In genomic region chr1:205217418-205217817, GRCh38 we compare ENCODE assay signal across 26 cellular contexts.
"Had no signal": no experiment of that assay in that cellular context is flagged by ENCODE, and none has a peak within 500 bp of the region (broad histone marks: within the 10 kb centered on the region; RNA-seq: fewer than 3 reads in every experiment).

No MANE protein-coding gene starts in this region.

- H3K4me3 Mint-ChIP-seq: activated CD8-positive, alpha-beta T cell treated with anti-CD3 and anti-CD28 coated beads for 36 hours; activated naive CD8-positive, alpha-beta T cell; activated T-cell treated with anti-CD3 and anti-CD28 coated beads, Interleukin-2, amount 50 U/mL, for 4 hours; activated T-helper 17 cell treated with anti-CD3 and anti-CD28 coated beads, Interleukin-2, amount 50 U/mL, for 72 hours; central memory CD8-positive, alpha-beta T cell; dendritic cell treated with granulocyte-macrophage colony-stimulating factor and Interleukin-4, amounts not matched to agents 40 ng/mL and 50 ng/mL, for 4 days; effector memory CD8-positive, alpha-beta T cell; WTC11 had no signal

- H3K36me3 ChIP-seq: brain microvascular endothelial cell, esophagus muscularis mucosa had no signal

- DNase-seq: activated CD4-positive, alpha-beta T cell treated with anti-CD3 and anti-CD28 coated beads for 1 hour; activated CD4-positive, alpha-beta T cell treated with anti-CD3 and anti-CD28 coated beads for 4 hours; activated CD4-positive, alpha-beta T cell treated with anti-CD3 and anti-CD28 coated beads, Interleukin-2, amount 50 U/mL, for 1 hour; activated CD4-positive, alpha-beta T cell treated with anti-CD3 and anti-CD28 coated beads, Interleukin-2, amount 50 U/mL, for 48 hours; activated CD8-positive, alpha-beta memory T cell treated with anti-CD3 and anti-CD28 coated beads for 24 hours; activated CD8-positive, alpha-beta T cell treated with anti-CD3 and anti-CD28 coated beads for 36 hours; activated effector memory CD4-positive, alpha-beta T cell treated with Interleukin-2 at 50 U/mL for 16 hours; activated gamma-delta T cell treated with Interleukin-2 at 50 U/mL for 16 hours; activated naive CD4-positive, alpha-beta T cell treated with anti-CD3 and anti-CD28 coated beads, Interleukin-2, amount 50 U/mL, for 16 hours; activated naive CD4-positive, alpha-beta T cell treated with Interleukin-2 at 50 U/mL for 16 hours; activated T-cell treated with anti-CD3 and anti-CD28 coated beads, Interleukin-2, amount 50 U/mL, for 4 hours; amniotic stem cell; anterior cingulate cortex; brain microvascular endothelial cell; effector CD4-positive, alpha-beta T cell; effector memory CD8-positive, alpha-beta T cell; erythroblast; head of caudate nucleus; T-helper 2 cell had no signal

- H3K27me3 ChIP-seq: brain microvascular endothelial cell, esophagus muscularis mucosa had no signal

- H3K9me3 ChIP-seq: esophagus muscularis mucosa had no signal

- H3K4me1 Mint-ChIP-seq: central memory CD8-positive, alpha-beta T cell had no signal

- ATAC-seq: activated CD8-positive, alpha-beta T cell treated with anti-CD3 and anti-CD28 coated beads for 36 hours; activated T-cell treated with anti-CD3 and anti-CD28 coated beads, Interleukin-2, amount 50 U/mL, for 4 hours; activated T-helper 17 cell treated with anti-CD3 and anti-CD28 coated beads, Interleukin-2, amount 50 U/mL, for 72 hours; effector memory CD8-positive, alpha-beta T cell had no signal

- H3K27ac ChIP-seq: brain microvascular endothelial cell, coronary artery, esophagus muscularis mucosa had no signal

- H3K4me3 ChIP-seq: coronary artery, esophagus muscularis mucosa had no signal

- H3K27ac Mint-ChIP-seq: activated CD8-positive, alpha-beta T cell treated with anti-CD3 and anti-CD28 coated beads for 36 hours; activated naive CD8-positive, alpha-beta T cell; activated T-helper 17 cell treated with anti-CD3 and anti-CD28 coated beads, Interleukin-2, amount 50 U/mL, for 72 hours; dendritic cell treated with granulocyte-macrophage colony-stimulating factor and Interleukin-4, amounts not matched to agents 40 ng/mL and 50 ng/mL, for 4 days; effector memory CD8-positive, alpha-beta T cell; WTC11 had no signal

- H3K36me3 Mint-ChIP-seq: activated naive CD8-positive, alpha-beta T cell; WTC11 had no signal

- H3K27me3 Mint-ChIP-seq: activated naive CD8-positive, alpha-beta T cell; dendritic cell treated with granulocyte-macrophage colony-stimulating factor and Interleukin-4, amounts not matched to agents 40 ng/mL and 50 ng/mL, for 4 days had no signal

- H3K9me3 Mint-ChIP-seq: activated CD8-positive, alpha-beta T cell treated with anti-CD3 and anti-CD28 coated beads for 36 hours; activated T-cell treated with anti-CD3 and anti-CD28 coated beads, Interleukin-2, amount 50 U/mL, for 4 hours; activated T-helper 17 cell treated with anti-CD3 and anti-CD28 coated beads, Interleukin-2, amount 50 U/mL, for 72 hours; central memory CD8-positive, alpha-beta T cell; dendritic cell treated with granulocyte-macrophage colony-stimulating factor and Interleukin-4, amounts not matched to agents 40 ng/mL and 50 ng/mL, for 4 days; effector memory CD8-positive, alpha-beta T cell; WTC11 had no signal
